In genomic region chr15:20272422-20273184, GRCh38 we compare ENCODE assay signal across 18 cellular contexts.
A peak's percentile ranks its signal among the peaks of the same experiment; 100 is the strongest.
DNase-seq lines count a peak whose midpoint lies in the region; ATAC-seq, FAIRE-seq and TF ChIP-seq lines count a peak whose summit lies in the region.
"Had no signal": no experiment of that assay in that cellular context is flagged by ENCODE, and none has a peak within 500 bp of the region (broad histone marks: within the 10 kb centered on the region; RNA-seq: fewer than 3 reads in every experiment).

No MANE protein-coding gene starts in this region.

- H3K36me3 ChIP-seq in HUES64 (ENCODE audit: insufficient read depth, low read length) (no peaks in the 10 kb centered on the region), HepG2 (replicated peaks in 1 of 2; ENCODE audit: control insufficient read depth in 1 of 2, insufficient read depth in 2 of 2, low read length in 2 of 2) (no peaks in the 10 kb centered on the region)

- TF ChIP-seq POLR2A in HepG2 (IDR thresholded peaks at IDR 0.05; ENCODE audit: insufficient read depth in 1 of 2, low read depth in 2 of 2, low read length in 2 of 2): no peak

- in situ Hi-C loops in HepG2 (cut with HindIII; ENCODE audit: extremely low pct_ligation_motif_present, low pct_unique_long_range_greater_than_20kb): no loop called here

- no peak overlapping the region for H3K9ac ChIP-seq in HUES64 (ENCODE audit: low read depth, low read length)
- H3K9ac ChIP-seq in HepG2 (ENCODE audit: insufficient read depth, low read depth, low read length): no peak overlapping the region
- H3K9ac ChIP-seq: GM23248 had no signal

- H3K79me2 ChIP-seq in HepG2 (ENCODE audit: insufficient read depth, low read length): no peaks in the 10 kb centered on the region

- intact Hi-C loops in HepG2 (cut with micrococcal nuclease; ENCODE audit: unreplicated experiment): no loop called here

- peaks cover 93% of the 10 kb centered on the region for H3K9me3 ChIP-seq in HUES64 (ENCODE audit: insufficient read depth, low read depth, low read length)
- H3K9me3 ChIP-seq in HepG2 (ENCODE audit: low read length): no peaks in the 10 kb centered on the region

- H3K36me3 Mint-ChIP-seq in chondrocyte (ENCODE audit: low read depth): no peaks in the 10 kb centered on the region
- no peaks in the 10 kb centered on the region for H3K36me3 Mint-ChIP-seq in stimulated activated memory B cell treated with anti-CD40 and anti-IgM and Interleukin-4, amounts not matched to agents 10 μg/mL and 1 μg/mL and 100 μg/mL, for 72 hours

- H3K27me3 ChIP-seq in HUES64 (ENCODE audit: insufficient read depth, low read length) (no peaks in the 10 kb centered on the region), HepG2 (ENCODE audit: control insufficient read depth in 1 of 2, insufficient read depth in 2 of 2, low read length in 2 of 2) (no peaks in the 10 kb centered on the region)

- no peaks in the 10 kb centered on the region for H4K20me1 ChIP-seq in HepG2 (ENCODE audit: insufficient read depth, low read length)

- WGBS in HUES64: 74% methylated on average over 14 of the region's 14 CpGs
- 31% methylated on average over 9 of the region's 14 CpGs for WGBS in HepG2 (ENCODE audit: low lambda C conversion rate)

- no peak overlapping the region for H3K4me2 ChIP-seq in HepG2 (ENCODE audit: low read depth, low read length)

- no TSS peak for BruUV-seq in HepG2 (replicated peaks; lab: Mats Ljungman, UMichigan)

- FAIRE-seq in HepG2 (lab: Jason Lieb, UNC): no peak
- FAIRE-seq: GM12891, RCC 7860 had no signal

- H3K4me1 ChIP-seq in HUES64 (ENCODE audit: insufficient read depth, low read length) (no peaks in the 10 kb centered on the region), HepG2 (ENCODE audit: insufficient read depth, low read length) (no peaks in the 10 kb centered on the region)

- H3K4me3 Mint-ChIP-seq in chondrocyte (ENCODE audit: unreplicated experiment): no peak overlapping the region
- no peak overlapping the region for H3K4me3 Mint-ChIP-seq in stimulated activated memory B cell treated with anti-CD40 and anti-IgM and Interleukin-4, amounts not matched to agents 10 μg/mL and 1 μg/mL and 100 μg/mL, for 72 hours
- H3K4me3 Mint-ChIP-seq: B cell; CD4-positive, alpha-beta T cell had no signal

- H3K4me3 ChIP-seq in HUES64 (ENCODE audit: low read length): peak overlapping the region; percentile 10; the same call in 1 of the 2 replicates
- H3K4me3 ChIP-seq in HepG2 (replicated peaks in 1 of 3; ENCODE audit: insufficient read depth in 1 of 3, low read depth in 2 of 3, low read length in 3 of 3): no peak overlapping the region
- H3K4me3 ChIP-seq: GM23248 had no signal

- POLR2A ChIA-PET in HepG2 (lab: Yijun Ruan, JAX): no interaction called here

- peak; percentile 100 for DNase-seq in chondrocyte (ENCODE audit: low spot score)
- no peak for DNase-seq in HepG2 (ENCODE audit: low spot score)
- DNase-seq in ureter (ENCODE audit: low spot score): no peak
- no peak for DNase-seq in left lobe of liver (ENCODE audit: low spot score)
- DNase-seq: Calu3; CD4-positive, alpha-beta T cell; GM23248; Kasumi-1; NCI-H187 treated with DMSO at 0.1 percent for 48 hours; NCI-H2171; NCI-H510A treated with DMSO at 0.1 percent for 48 hours; SIG-M5 had no signal

- H3K27ac Mint-ChIP-seq in chondrocyte (ENCODE audit: unreplicated experiment): no peak overlapping the region
- H3K27ac Mint-ChIP-seq in stimulated activated memory B cell treated with anti-CD40 and anti-IgM and Interleukin-4, amounts not matched to agents 10 μg/mL and 1 μg/mL and 100 μg/mL, for 72 hours: no peak overlapping the region
- H3K27ac Mint-ChIP-seq: B cell; CD4-positive, alpha-beta T cell had no signal

- TF ChIP-seq CTCF in chondrocyte (IDR thresholded peaks at IDR 0.05) (no peak), HepG2 (CRISPR knock-in tag; IDR thresholded peaks at IDR 0.05) (no peak)

- ATAC-seq in HepG2 (peak; percentile 29), HG02759 (IDR thresholded peaks at IDR 0.05; ENCODE audit: unreplicated experiment) (no peak), left lobe of liver (no peak)
- ATAC-seq in stimulated activated memory B cell treated with anti-CD40 and anti-IgM and Interleukin-4, amounts not matched to agents 10 μg/mL and 1 μg/mL and 100 μg/mL, for 72 hours: peak; percentile 3

- CTCF ChIA-PET in HepG2 (lab: Yijun Ruan, JAX; ENCODE audit: low intra/inter-chr PET ratio, low total read pairs): no interaction called here

- H3K27ac ChIP-seq in HUES64 (ENCODE audit: low read depth, low read length): no peak overlapping the region
- H3K27ac ChIP-seq in HepG2 (ENCODE audit: extremely low read length, insufficient read depth, low read length): no peak overlapping the region
- H3K27ac ChIP-seq: GM23248 had no signal

- TF ChIP-seq RAD21 in HepG2 (CRISPR knock-in tag; IDR thresholded peaks at IDR 0.05): no peak

- H3K4me1 Mint-ChIP-seq in chondrocyte (ENCODE audit: low read depth): no peaks in the 10 kb centered on the region
- H3K4me1 Mint-ChIP-seq in stimulated activated memory B cell treated with anti-CD40 and anti-IgM and Interleukin-4, amounts not matched to agents 10 μg/mL and 1 μg/mL and 100 μg/mL, for 72 hours: no peaks in the 10 kb centered on the region
- H3K4me1 Mint-ChIP-seq: B cell had no signal

- no peak overlapping the region for H2AFZ ChIP-seq in HepG2 (ENCODE audit: low read length)
- H2AFZ ChIP-seq: GM23248 had no signal

- TF ChIP-seq EP300 in HepG2 (IDR thresholded peaks at IDR 0.05; ENCODE audit: low read depth in 2 of 2, low read length in 2 of 2) (no peak), HepG2 (CRISPR knock-in tag; IDR thresholded peaks at IDR 0.05; ENCODE audit: borderline replicate concordance) (no peak)

- no peaks in the 10 kb centered on the region for H3K27me3 Mint-ChIP-seq in chondrocyte (ENCODE audit: low read depth)
- H3K27me3 Mint-ChIP-seq in stimulated activated memory B cell treated with anti-CD40 and anti-IgM and Interleukin-4, amounts not matched to agents 10 μg/mL and 1 μg/mL and 100 μg/mL, for 72 hours: no peaks in the 10 kb centered on the region
- H3K27me3 Mint-ChIP-seq: B cell; CD4-positive, alpha-beta T cell had no signal

- peaks cover 2% of the 10 kb centered on the region for H3K9me3 Mint-ChIP-seq in chondrocyte (ENCODE audit: low read depth)
- H3K9me3 Mint-ChIP-seq in stimulated activated memory B cell treated with anti-CD40 and anti-IgM and Interleukin-4, amounts not matched to agents 10 μg/mL and 1 μg/mL and 100 μg/mL, for 72 hours: no peaks in the 10 kb centered on the region
- H3K9me3 Mint-ChIP-seq: CD4-positive, alpha-beta T cell had no signal

TF ChIP-seq in HepG2, 621 proteins besides CTCF, POLR2A, EP300 and RAD21:
- TF ChIP-seq ZNF775 (CRISPR knock-in tag; IDR thresholded peaks at IDR 0.05; ENCODE audit: borderline replicate concordance) (no peak), TBL1XR1 (IDR thresholded peaks at IDR 0.05; ENCODE audit: borderline replicate concordance, low read length, partially characterized antibody) (no peak), DNMT3B (CRISPR knock-in tag; conservative IDR thresholded peaks at IDR 0.05) (no peak), ZNF263 (CRISPR knock-in tag; IDR thresholded peaks at IDR 0.05) (peak; percentile 52; the same call in 1 of the 2 replicates), MAF1 (CRISPR knock-in tag; IDR thresholded peaks at IDR 0.05; ENCODE audit: borderline replicate concordance) (no peak)

Comparison
In these comparisons a context has a peak if more than half of its experiments do, and no peak if none do; other contexts are left out.
1. ATAC-seq: peak in HepG2 (single experiment) and stimulated activated memory B cell treated with anti-CD40 and anti-IgM and Interleukin-4, amounts not matched to agents 10 μg/mL and 1 μg/mL and 100 μg/mL, for 72 hours (single experiment); none in HG02759 (single experiment) and left lobe of liver (single experiment).